Comparison of ENCODE assay signal across 12 cellular contexts in genomic region chr1:16385659-16386453, GRCh38. TPM values are rescaled to one million over a fixed set of nuclear protein-coding genes. Genes with fewer than 3 reads are reported as not detected.
DNase-seq lines count a peak whose midpoint lies in the region; ATAC-seq and TF ChIP-seq lines count a peak whose summit lies in the region.
"Had no signal": no experiment of that assay in that cellular context is flagged by ENCODE, and none has a peak within 500 bp of the region (broad histone marks: within the 10 kb centered on the region; RNA-seq: fewer than 3 reads in every experiment).

No MANE protein-coding gene starts in this region.

- TF ChIP-seq POLR2A in breast epithelium (IDR thresholded peaks at IDR 0.05) (no peak), vagina (IDR thresholded peaks at IDR 0.05) (no peak)

- no peaks in the 10 kb centered on the region for H3K9me3 Mint-ChIP-seq in naive thymus-derived CD4-positive, alpha-beta T cell

- H3K27ac ChIP-seq in breast epithelium (peak overlapping the region; percentile 62 to 74), vagina (peak overlapping the region; percentile 38)
- peak overlapping the region; percentile 54 for H3K27ac ChIP-seq in naive thymus-derived CD4-positive, alpha-beta T cell (ENCODE audit: low read depth, low read length)
- H3K27ac ChIP-seq: SK-N-MC had no signal

- TF ChIP-seq CTCF in breast epithelium (IDR thresholded peaks at IDR 0.05) (no peak), vagina (IDR thresholded peaks at IDR 0.05) (no peak)

- H3K9me3 ChIP-seq in breast epithelium (no peaks in the 10 kb centered on the region), vagina (no peaks in the 10 kb centered on the region)
- H3K9me3 ChIP-seq in naive thymus-derived CD4-positive, alpha-beta T cell (ENCODE audit: control insufficient read depth in 2 of 3, low read length in 3 of 3): no peaks in the 10 kb centered on the region

- DNase-seq in Right ventricle myocardium superior (peak; percentile 20), Right ventricle myocardium inferior (ENCODE audit: missing footprints) (no peak), breast epithelium (ENCODE audit: low spot score in 2 of 2) (no peak), vagina (ENCODE audit: extremely low spot score in 2 of 2) (no peak), Kasumi-1 (lab: John Stamatoyannopoulos, UW) (no peak), HuH-7.5 (ENCODE audit: low spot score) (no peak)
- no peak for DNase-seq in naive thymus-derived CD4-positive, alpha-beta T cell
- DNase-seq: activated effector memory CD4-positive, alpha-beta T cell treated with anti-CD3 and anti-CD28 coated beads, Interleukin-2, amount 50 U/mL, for 16 hours; mesendoderm; NCI-H2081 treated with DMSO at 0.1 percent for 48 hours had no signal

- CTCF ChIA-PET in naive thymus-derived CD4-positive, alpha-beta T cell (lab: Charles Lee): no interaction called here

- peaks cover 57 to 83% (median 68%) of the 10 kb centered on the region in 7 donors for H3K4me1 Mint-ChIP-seq in naive thymus-derived CD4-positive, alpha-beta T cell

- H3K4me3 ChIP-seq in breast epithelium (no peak overlapping the region), vagina (no peak overlapping the region)
- no peak overlapping the region for H3K4me3 ChIP-seq in naive thymus-derived CD4-positive, alpha-beta T cell (ENCODE audit: low read length)
- H3K4me3 ChIP-seq: SK-N-MC had no signal

- peak overlapping the region; percentile 20 to 91 (median 65) for H3K27ac Mint-ChIP-seq in naive thymus-derived CD4-positive, alpha-beta T cell

- H3K36me3 ChIP-seq in breast epithelium (no peaks in the 10 kb centered on the region), vagina (no peaks in the 10 kb centered on the region)
- H3K36me3 ChIP-seq in naive thymus-derived CD4-positive, alpha-beta T cell (ENCODE audit: control insufficient read depth in 2 of 3, insufficient read depth in 3 of 3, low read length in 3 of 3): no peaks in the 10 kb centered on the region

- no peak for ATAC-seq in Right ventricle myocardium superior (ENCODE audit: poor library complexity)
- no peak for ATAC-seq in Right ventricle myocardium inferior
- ATAC-seq in naive thymus-derived CD4-positive, alpha-beta T cell: no peak
- ATAC-seq in GM18520 (IDR thresholded peaks at IDR 0.05; ENCODE audit: unreplicated experiment): no peak

- no peaks in the 10 kb centered on the region for H3K27me3 ChIP-seq in breast epithelium
- no peaks in the 10 kb centered on the region for H3K27me3 ChIP-seq in naive thymus-derived CD4-positive, alpha-beta T cell (ENCODE audit: control insufficient read depth in 2 of 2, insufficient read depth in 2 of 2, low read length in 2 of 2)
- no peaks in the 10 kb centered on the region for H3K27me3 ChIP-seq in vagina

- H3K27me3 Mint-ChIP-seq in naive thymus-derived CD4-positive, alpha-beta T cell: no peaks in the 10 kb centered on the region

- peak overlapping the region; percentile 63 to 84 (median 76) for H3K4me3 Mint-ChIP-seq in naive thymus-derived CD4-positive, alpha-beta T cell

- intact Hi-C loops in Right ventricle myocardium superior (cut with DNase I): no loop called here
- intact Hi-C loops in Right ventricle myocardium inferior (cut with DNase I): no loop called here
- intact Hi-C loops in breast epithelium (cut with DNase I; ENCODE audit: low total_unique reads): no loop called here
- intact Hi-C loops in naive thymus-derived CD4-positive, alpha-beta T cell (cut with micrococcal nuclease): loop anchor here in 1 of 2 donors (5.0 kb wide), 2 partner anchors 36 to 56 kb away; partner anchors contain the start of gene NECAP2
- intact Hi-C loops in vagina (cut with DNase I): no loop called here

- POLR2A ChIA-PET in naive thymus-derived CD4-positive, alpha-beta T cell (lab: Charles Lee): interaction anchor here (1.3 kb wide), 2 partner anchors 10 to 23 kb away, joined by 3 read pairs; no protein-coding TSS in a partner anchor

- H3K4me1 ChIP-seq in breast epithelium: peaks cover 0 to 6% of the 10 kb centered on the region in 2 donors
- H3K4me1 ChIP-seq in naive thymus-derived CD4-positive, alpha-beta T cell (ENCODE audit: control insufficient read depth in 2 of 2, insufficient read depth in 2 of 2, low read length in 2 of 2): peaks cover 22 to 44% of the 10 kb centered on the region in 2 donors
- H3K4me1 ChIP-seq in vagina: peaks cover 56% of the 10 kb centered on the region

- H3K36me3 Mint-ChIP-seq in naive thymus-derived CD4-positive, alpha-beta T cell: peaks cover 0 to 16% (median 8%) of the 10 kb centered on the region in 5 donors

RNA-seq across cellular contexts. Expression of gene SZRD1, which starts 18.8 kb away (rescaled TPM):
- total RNA-seq in Right ventricle myocardium superior: 91.1 TPM
- total RNA-seq in Right ventricle myocardium inferior: 108 TPM
- 10 to 100 TPM; 59.0 to 77.4 (median 61.3) TPM for total RNA-seq in breast epithelium
- 100 to 1,000 TPM in 3 of 5 experiments, 10 to 100 TPM in 2; 81.6 to 163 (median 125) TPM for total RNA-seq in naive thymus-derived CD4-positive, alpha-beta T cell
- 10 to 100 TPM; 36.8 to 38.9 TPM for polyA plus RNA-seq in naive thymus-derived CD4-positive, alpha-beta T cell
- 52.3 TPM for total RNA-seq in vagina

RNA-seq across cellular contexts. Expression of gene FBXO42, which starts 33.6 kb away (rescaled TPM):
- total RNA-seq in Right ventricle myocardium superior (17.1 TPM), Right ventricle myocardium inferior (21.9 TPM), breast epithelium (10 to 100 TPM; 20.3 to 28.5 (median 26.7) TPM), vagina (24.8 TPM)
- 10 to 100 TPM; 18.7 to 25.7 (median 24.6) TPM for total RNA-seq in naive thymus-derived CD4-positive, alpha-beta T cell
- 10 to 100 TPM; 17.9 to 26.7 TPM for polyA plus RNA-seq in naive thymus-derived CD4-positive, alpha-beta T cell

RNA-seq across cellular contexts. Expression of gene SPATA21, which starts 51.4 kb away (rescaled TPM):
- total RNA-seq in Right ventricle myocardium superior: not detected
- not detected for total RNA-seq in Right ventricle myocardium inferior
- not detected for total RNA-seq in breast epithelium
- not detected for total RNA-seq in naive thymus-derived CD4-positive, alpha-beta T cell
- not detected for polyA plus RNA-seq in naive thymus-derived CD4-positive, alpha-beta T cell
- total RNA-seq in vagina: not detected

RNA-seq across cellular contexts. Expression of gene NECAP2, which starts 54.7 kb away (rescaled TPM):
- total RNA-seq in Right ventricle myocardium superior (14.6 TPM), Right ventricle myocardium inferior (17.7 TPM), breast epithelium (10 to 100 TPM; 61.2 to 64.0 (median 62.9) TPM), vagina (41.7 TPM)
- 100 to 1,000 TPM in 4 of 5 experiments, 10 to 100 TPM in 1; 98.2 to 161 (median 148) TPM for total RNA-seq in naive thymus-derived CD4-positive, alpha-beta T cell
- polyA plus RNA-seq in naive thymus-derived CD4-positive, alpha-beta T cell: 100 to 1,000 TPM; 258 to 264 TPM
